Comparison of ENCODE assay signal across 16 cellular contexts in genomic region chr4:180811556-180811955, GRCh38.
DNase-seq lines count a peak whose midpoint lies in the region; ATAC-seq, FAIRE-seq and TF ChIP-seq lines count a peak whose summit lies in the region.
"Had no signal": no experiment of that assay in that cellular context is flagged by ENCODE, and none has a peak within 500 bp of the region (broad histone marks: within the 10 kb centered on the region; RNA-seq: fewer than 3 reads in every experiment).

No MANE protein-coding gene starts in this region.

- H2AFZ ChIP-seq in OCI-LY1 (ENCODE audit: low read length) = no peak overlapping the region

- in situ Hi-C loops in KBM-7 (cut with MboI; ENCODE audit: low pct_unique_long_range_greater_than_20kb, low sequenced_read_pairs) = no loop called here

- H3K36me3 Mint-ChIP-seq in activated naive CD4-positive, alpha-beta T cell treated with anti-CD3 and anti-CD28 coated beads, Interleukin-2, amount 50 U/mL, for 72 hours = no peaks in the 10 kb centered on the region
- H3K36me3 Mint-ChIP-seq: CD14-positive monocyte had no signal

- no peaks in the 10 kb centered on the region for H3K36me3 ChIP-seq in OCI-LY1 (ENCODE audit: insufficient read depth, low read length)

- H3K4me2 ChIP-seq in OCI-LY1 (ENCODE audit: low read length) = no peak overlapping the region

- H3K79me2 ChIP-seq in OCI-LY1 (ENCODE audit: insufficient read depth, low read length) = no peaks in the 10 kb centered on the region

- H3K9me3 Mint-ChIP-seq in activated naive CD4-positive, alpha-beta T cell treated with anti-CD3 and anti-CD28 coated beads, Interleukin-2, amount 50 U/mL, for 72 hours = peaks cover 7 to 8% of the 10 kb centered on the region in 2 donors

- no peak overlapping the region for H3K27ac Mint-ChIP-seq in activated naive CD4-positive, alpha-beta T cell treated with anti-CD3 and anti-CD28 coated beads, Interleukin-2, amount 50 U/mL, for 72 hours
- H3K27ac Mint-ChIP-seq: T-helper 17 cell had no signal

- H3K4me3 ChIP-seq in OCI-LY1 (ENCODE audit: low read depth, low read length, poor library complexity, severe bottlenecking) (no peak overlapping the region), choroid plexus epithelial cell (ENCODE audit: low read depth, low read length) (no peak overlapping the region)

- peak overlapping the region; percentile 51 for H3K27ac ChIP-seq in OCI-LY1 (ENCODE audit: low read depth, low read length, poor library complexity, severe bottlenecking)

- H3K9me2 ChIP-seq in OCI-LY1 (ENCODE audit: low read depth, low read length) = no peaks in the 10 kb centered on the region

- no peaks in the 10 kb centered on the region for H3F3A ChIP-seq in OCI-LY1 (ENCODE audit: insufficient read depth, low read length)

- ATAC-seq in activated naive CD4-positive, alpha-beta T cell treated with anti-CD3 and anti-CD28 coated beads, Interleukin-2, amount 50 U/mL, for 72 hours = no peak
- ATAC-seq: T-helper 17 cell had no signal

- FAIRE-seq in GM12891 (lab: Jason Lieb, UNC) = no peak

- no peaks in the 10 kb centered on the region for H4K20me1 ChIP-seq in OCI-LY1 (ENCODE audit: insufficient read depth, low read length)

- no peaks in the 10 kb centered on the region for H3K9me3 ChIP-seq in OCI-LY1 (ENCODE audit: low read length)

- H3K27me3 ChIP-seq in OCI-LY1 (ENCODE audit: insufficient read depth, low read length) = no peaks in the 10 kb centered on the region

- TF ChIP-seq POLR2A in GM12891 (IDR thresholded peaks at IDR 0.05; ENCODE audit: low read depth, low read length) = no peak

- TF ChIP-seq CTCF in OCI-LY1 (IDR thresholded peaks at IDR 0.05; ENCODE audit: low read length) = no peak
- no peak for TF ChIP-seq CTCF in choroid plexus epithelial cell (conservative IDR thresholded peaks at IDR 0.05; ENCODE audit: low read depth, low read length)

- peaks cover 27% of the 10 kb centered on the region for H3K4me1 ChIP-seq in OCI-LY1 (ENCODE audit: insufficient read depth, low read length, severe bottlenecking)

- DNase-seq in GM12891 (ENCODE audit: insufficient read length, low spot score) = no peak
- DNase-seq in KBM-7 = peak; percentile 14
- peak; percentile 14 for DNase-seq in choroid plexus epithelial cell (ENCODE audit: low read depth)
- no peak for DNase-seq in activated naive CD4-positive, alpha-beta T cell treated with anti-CD3 and anti-CD28 coated beads, Interleukin-2, amount 50 U/mL, for 72 hours (ENCODE audit: low spot score in 2 of 2)
- DNase-seq in activated CD8-positive, alpha-beta memory T cell treated with anti-CD3 and anti-CD28 coated beads, Interleukin-2, amount 50 U/mL, for 48 hours = no peak
- no peak for DNase-seq in SKM-1 treated with dmso at 0.1 percent for 144 hours (lab: John Stamatoyannopoulos, UW; ENCODE audit: unreplicated experiment)
- DNase-seq: COR-L47, DMS153, HCEC 1CT, NCI-H1417, NCI-H187 treated with DMSO at 0.1 percent for 48 hours, NCI-H2171, NCI-H82, T-helper 17 cell had no signal

- H3K9ac ChIP-seq in OCI-LY1 (ENCODE audit: low read length) = no peak overlapping the region

TF ChIP-seq in GM12891, 5 proteins besides CTCF, POLR2A, EP300 and RAD21:
- TF ChIP-seq SPI1 (IDR thresholded peaks at IDR 0.05; ENCODE audit: low read depth, low read length) (peak; percentile 86), TAF1 (IDR thresholded peaks at IDR 0.05; ENCODE audit: low read depth, low read length) (no peak), POLR2AphosphoS5 (IDR thresholded peaks at IDR 0.05; ENCODE audit: low read depth, low read length) (no peak)
TF ChIP-seq in GM12891: peak in this region for 1.

Comparison
In these comparisons a context has a peak if more than half of its experiments do, and no peak if none do; other contexts are left out.
1. DNase-seq: peak in KBM-7 (single experiment) and choroid plexus epithelial cell (single experiment); none in GM12891 (single experiment), activated naive CD4-positive, alpha-beta T cell treated with anti-CD3 and anti-CD28 coated beads, Interleukin-2, amount 50 U/mL, for 72 hours (0 of 2), activated CD8-positive, alpha-beta memory T cell treated with anti-CD3 and anti-CD28 coated beads, Interleukin-2, amount 50 U/mL, for 48 hours (single experiment) and SKM-1 treated with dmso at 0.1 percent for 144 hours (single experiment).